In the genomic region with DNA sequence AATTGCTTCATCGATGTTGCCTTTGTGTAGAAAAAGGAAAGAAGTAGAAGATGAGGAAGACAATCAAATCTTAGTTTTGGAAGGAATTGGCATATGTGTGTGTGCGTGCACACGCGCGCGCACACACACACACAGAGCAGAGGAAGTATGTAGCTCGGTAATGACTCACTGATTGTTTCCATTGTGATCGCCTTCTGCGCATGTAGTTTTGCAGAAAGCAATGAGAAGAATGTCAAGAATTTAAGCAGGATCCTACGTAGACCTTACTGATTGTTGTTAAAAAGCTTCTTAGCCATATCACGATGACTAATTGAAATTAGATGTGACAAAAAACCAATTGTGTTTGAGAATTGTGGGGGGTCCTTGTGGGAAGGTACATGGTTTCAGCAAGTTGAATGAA, we compare ENCODE assay signal across 11 cellular contexts. TPM values are rescaled to one million over a fixed set of nuclear protein-coding genes. Genes with fewer than 3 reads are reported as not detected.
DNase-seq lines count a peak whose midpoint lies in the region; ATAC-seq, FAIRE-seq and TF ChIP-seq lines count a peak whose summit lies in the region.
"Had no signal": no experiment of that assay in that cellular context is flagged by ENCODE, and none has a peak within 500 bp of the region (broad histone marks: within the 10 kb centered on the region; RNA-seq: fewer than 3 reads in every experiment).

No MANE protein-coding gene starts in this region.

- POLR2A ChIA-PET in A549 (lab: Yijun Ruan, JAX) = interaction anchor here (0.6 to 1.2 kb wide), 5 partner anchors 119 to 302 kb away, joined by 3 to 6 read pairs (median 3); a partner anchor contains a TSS

- H3K36me3 Mint-ChIP-seq in chondrocyte (ENCODE audit: low read depth) = no peaks in the 10 kb centered on the region

- WGBS in A549 (ENCODE audit: missing lambda C conversion rate) = 14% methylated on average over 11 of the region's 11 CpGs

- no peaks in the 10 kb centered on the region for H3K27me3 Mint-ChIP-seq in chondrocyte (ENCODE audit: low read depth)
- H3K27me3 Mint-ChIP-seq: stimulated activated naive CD8-positive, alpha-beta T cell treated with anti-CD3 and anti-CD28 coated beads, Interleukin-15, amount 100 ng/mL, for 72 hours had no signal

- H3K4me2 ChIP-seq in A549 = peak overlapping the region; percentile 71

- no peak for FAIRE-seq in A549 (lab: Jason Lieb, UNC)
- FAIRE-seq: endometrium had no signal

- no peak for TF ChIP-seq POLR2A in A549 (IDR thresholded peaks at IDR 0.05; ENCODE audit: low read length)

- peak; percentile 90 for ATAC-seq in A549
- ATAC-seq in GM21825 (IDR thresholded peaks at IDR 0.05; ENCODE audit: unreplicated experiment) = no peak
- no peak for ATAC-seq in GM19324 (IDR thresholded peaks at IDR 0.05; ENCODE audit: low FRiP score, unreplicated experiment)
- ATAC-seq: stimulated activated naive CD8-positive, alpha-beta T cell treated with anti-CD3 and anti-CD28 coated beads, Interleukin-15, amount 100 ng/mL, for 72 hours had no signal

- no peaks in the 10 kb centered on the region for H3K36me3 ChIP-seq in HUES48 (ENCODE audit: control insufficient read depth, insufficient read depth, low read length)

- peaks cover 7% of the 10 kb centered on the region for H3K4me1 Mint-ChIP-seq in chondrocyte (ENCODE audit: low read depth)
- H3K4me1 Mint-ChIP-seq: stimulated activated naive CD8-positive, alpha-beta T cell treated with anti-CD3 and anti-CD28 coated beads, Interleukin-15, amount 100 ng/mL, for 72 hours had no signal

- H3K4me3 Mint-ChIP-seq in chondrocyte (ENCODE audit: unreplicated experiment) = no peak overlapping the region
- H3K4me3 Mint-ChIP-seq: stimulated activated naive CD8-positive, alpha-beta T cell treated with anti-CD3 and anti-CD28 coated beads, Interleukin-15, amount 100 ng/mL, for 72 hours had no signal

- no peak for TF ChIP-seq RAD21 in A549 (conservative IDR thresholded peaks at IDR 0.05 in 1 of 2, IDR thresholded peaks at IDR 0.05 in 1 of 2)

- H3K9me3 Mint-ChIP-seq in chondrocyte (ENCODE audit: low read depth) = no peaks in the 10 kb centered on the region
- H3K9me3 Mint-ChIP-seq: stimulated activated naive CD8-positive, alpha-beta T cell treated with anti-CD3 and anti-CD28 coated beads, Interleukin-15, amount 100 ng/mL, for 72 hours had no signal

- H3K4me3 ChIP-seq in A549 (no peak overlapping the region), HUES48 (ENCODE audit: low read depth, low read length) (no peak overlapping the region)

- peak overlapping the region; percentile 63; the same call in 1 of the 2 replicates for H3K9ac ChIP-seq in HUES48 (ENCODE audit: low read depth, low read length)

- TF ChIP-seq CTCF in A549 (IDR thresholded peaks at IDR 0.05) (no peak), chondrocyte (IDR thresholded peaks at IDR 0.05) (no peak)

- H3K27ac Mint-ChIP-seq in chondrocyte (ENCODE audit: unreplicated experiment) = peak overlapping the region; percentile 41
- H3K27ac Mint-ChIP-seq: stimulated activated naive CD8-positive, alpha-beta T cell treated with anti-CD3 and anti-CD28 coated beads, Interleukin-15, amount 100 ng/mL, for 72 hours had no signal

- H3K4me1 ChIP-seq in A549 (peaks cover 79% of the 10 kb centered on the region), HUES48 (ENCODE audit: control insufficient read depth, insufficient read depth, low read length) (peaks cover 30% of the 10 kb centered on the region)

- H3K9me3 ChIP-seq in A549 (no peaks in the 10 kb centered on the region), HUES48 (ENCODE audit: control insufficient read depth, insufficient read depth, low read length) (no peaks in the 10 kb centered on the region)

- CTCF ChIA-PET in A549 (lab: Yijun Ruan, JAX) = no interaction called here

- H3K27ac ChIP-seq in A549 (peak overlapping the region; percentile 90 to 93), HUES48 (ENCODE audit: low read depth, low read length) (peak overlapping the region; percentile 80)

- peak; percentile 38 to 92 for DNase-seq in A549 (ENCODE audit: low read depth in 1 of 2, low spot score in 1 of 2)
- DNase-seq in chondrocyte (ENCODE audit: low spot score) = no peak
- DNase-seq in islet precursor cell = peak; percentile 88
- DNase-seq in stimulated activated CD4-positive, alpha-beta T cell treated with anti-CD3 and anti-CD28 coated beads, Interleukin-12 subunit alpha, Interleukin-12 subunit beta, amount 100 ng/mL, for 4 hours = no peak
- DNase-seq in NCI-H774 (lab: John Stamatoyannopoulos, UW) = no peak
- DNase-seq: MM.1S; stimulated activated naive CD8-positive, alpha-beta T cell treated with anti-CD3 and anti-CD28 coated beads, Interleukin-15, amount 100 ng/mL, for 72 hours had no signal

- no peaks in the 10 kb centered on the region for H3K27me3 ChIP-seq in HUES48 (ENCODE audit: control insufficient read depth, insufficient read depth, low read length)

- peak; percentile 74 to 88; a peak in 3 of 5 replicates for TF ChIP-seq EP300 in A549 (IDR thresholded peaks at IDR 0.05)

TF ChIP-seq in A549, 52 proteins besides CTCF, POLR2A, EP300 and RAD21:
- peak; percentile 76 for TF ChIP-seq MAFK (IDR thresholded peaks at IDR 0.05; ENCODE audit: partially characterized antibody)
- TF ChIP-seq RCOR1 (IDR thresholded peaks at IDR 0.05; ENCODE audit: low read depth, low read length) = no peak
- TF ChIP-seq POLR2AphosphoS2 (conservative IDR thresholded peaks at IDR 0.05; ENCODE audit: low read length) = no peak
- TF ChIP-seq JUNB (IDR thresholded peaks at IDR 0.05) = peak; percentile 65
- TF ChIP-seq, protein P1, sequence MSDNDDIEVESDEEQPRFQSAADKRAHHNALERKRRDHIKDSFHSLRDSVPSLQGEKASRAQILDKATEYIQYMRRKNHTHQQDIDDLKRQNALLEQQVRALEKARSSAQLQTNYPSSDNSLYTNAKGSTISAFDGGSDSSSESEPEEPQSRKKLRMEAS (IDR thresholded peaks at IDR 0.05) = peak; percentile 67
- TF ChIP-seq MAZ (IDR thresholded peaks at IDR 0.05; ENCODE audit: borderline replicate concordance, low read depth, low read length) = no peak
- TF ChIP-seq NFE2L2 (conservative IDR thresholded peaks at IDR 0.05; ENCODE audit: low read length) = peak; percentile 78
- TF ChIP-seq HOXA7 (CRISPR knock-in tag; IDR thresholded peaks at IDR 0.05) = 0 out of 2 replicates have a peak, but pooled peaks have one; percentile 6
- no peak for TF ChIP-seq SMC3 (IDR thresholded peaks at IDR 0.05)
- TF ChIP-seq GATA3 (IDR thresholded peaks at IDR 0.05; ENCODE audit: borderline replicate concordance) = peak; percentile 88
- TF ChIP-seq FOSB (CRISPR knock-in tag; IDR thresholded peaks at IDR 0.05) = no peak
- TF ChIP-seq JUN (IDR thresholded peaks at IDR 0.05) = peak in 1 of 2 experiments; percentile 68; a peak in 2 of 5 replicates
- 0 out of 2 replicates have a peak, but pooled peaks have one; percentile 30 for TF ChIP-seq HOXB13 (CRISPR knock-in tag; IDR thresholded peaks at IDR 0.05; ENCODE audit: low read depth)
- TF ChIP-seq, protein P2, sequence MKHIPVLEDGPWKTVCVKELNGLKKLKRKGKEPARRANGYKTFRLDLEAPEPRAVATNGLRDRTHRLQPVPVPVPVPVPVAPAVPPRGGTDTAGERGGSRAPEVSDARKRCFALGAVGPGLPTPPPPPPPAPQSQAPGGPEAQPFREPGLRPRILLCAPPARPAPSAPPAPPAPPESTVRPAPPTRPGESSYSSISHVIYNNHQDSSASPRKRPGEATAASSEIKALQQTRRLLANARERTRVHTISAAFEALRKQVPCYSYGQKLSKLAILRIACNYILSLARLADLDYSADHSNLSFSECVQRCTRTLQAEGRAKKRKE (CRISPR knock-in tag; IDR thresholded peaks at IDR 0.05; ENCODE audit: low read depth) = 0 out of 2 replicates have a peak, but pooled peaks have one; percentile 30
- no peak for TF ChIP-seq ESRRA (IDR thresholded peaks at IDR 0.05; ENCODE audit: borderline replicate concordance, low read length)
- TF ChIP-seq EHMT2 (IDR thresholded peaks at IDR 0.05; ENCODE audit: low read depth) = no peak
- 0 out of 2 replicates have a peak, but pooled peaks have one; percentile 23 for TF ChIP-seq EHF (CRISPR knock-in tag; IDR thresholded peaks at IDR 0.05)
- peak; percentile 35; the same call in 1 of the 2 replicates for TF ChIP-seq FOSL2 (IDR thresholded peaks at IDR 0.05)
- TF ChIP-seq FOSL2 (CRISPR knock-in tag; IDR thresholded peaks at IDR 0.05) = peak; percentile 90

RNA-seq across cellular contexts. Expression of a gene that starts 12.8 kb away (rescaled TPM):
- polyA plus RNA-seq in A549 (2011; rRNA removed) (88.9 and 96.6 TPM in 2 replicates), A549 (2017; fragmentation: RNase III; extraction: RNeasy Plus Mini Kit Qiagen cat#74134 plus additional on column Dnase treatment) (51.6 to 53.9 TPM (median 52.9 TPM) in 3 replicates)
- polyA plus RNA-seq in A549 (2012; cell fraction: cytosol; rRNA removed) = 23.0 and 23.6 TPM in 2 replicates
- polyA plus RNA-seq in A549 (2012; cell fraction: nucleus; rRNA removed) = 111 and 136 TPM in 2 replicates
- polyA minus RNA-seq in A549 (2011; rRNA and poly(A)+ RNA removed) = 103 and 125 TPM in 2 replicates
- total RNA-seq in chondrocyte = 8.8 to 9.8 TPM (median 9.0 TPM) in 3 replicates

Comparison
In these comparisons a context has a peak if more than half of its experiments do, and no peak if none do; other contexts are left out.
1. ATAC-seq: peak in A549 (2 of 2); none in GM21825 (single experiment) and GM19324 (single experiment).
2. DNase-seq: peak in A549 (2 of 2) and islet precursor cell (single experiment); none in chondrocyte (single experiment), stimulated activated CD4-positive, alpha-beta T cell treated with anti-CD3 and anti-CD28 coated beads, Interleukin-12 subunit alpha, Interleukin-12 subunit beta, amount 100 ng/mL, for 4 hours (single experiment) and NCI-H774 (single experiment).